ENCODE assay signal across 9 cellular contexts in the genomic region with DNA sequence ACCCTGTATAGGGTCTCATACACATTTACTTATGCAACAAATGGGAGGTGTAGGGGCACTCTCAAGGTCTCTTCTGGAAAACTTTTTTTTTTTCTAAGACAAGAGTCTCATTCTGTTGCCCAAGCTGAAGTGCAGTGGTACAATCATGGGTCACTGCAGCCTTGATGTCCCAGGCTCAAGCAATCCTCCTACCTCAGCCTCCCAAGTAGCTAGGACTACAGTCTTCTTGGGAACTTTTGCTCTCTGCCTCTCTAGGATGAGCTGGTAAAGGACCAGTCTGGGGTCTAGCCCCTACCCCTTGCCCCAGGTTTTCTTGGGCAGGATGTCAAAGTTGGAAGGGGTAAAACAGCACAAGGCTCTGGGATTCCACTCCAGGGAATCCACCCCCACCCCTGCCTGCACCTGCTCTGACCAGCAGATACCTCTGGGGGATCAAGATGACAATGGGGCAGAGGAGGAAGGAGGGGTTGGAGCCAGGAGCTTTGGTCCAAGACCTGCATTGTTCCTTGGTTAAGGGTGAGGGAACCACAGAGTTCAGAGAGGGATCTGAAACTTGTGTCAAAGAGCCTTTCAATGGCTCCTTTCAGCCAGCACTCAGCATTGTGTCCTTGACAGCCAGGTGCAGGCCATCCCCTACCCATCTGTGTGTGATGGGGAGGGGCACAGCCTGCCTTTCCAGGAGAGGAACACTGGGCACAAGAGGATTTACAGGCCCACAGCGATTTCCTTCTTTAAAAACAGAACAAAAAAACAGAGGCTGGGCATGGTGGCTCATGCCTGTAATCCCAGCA. TPM values are rescaled to one million over a fixed set of nuclear protein-coding genes. Genes with fewer than 3 reads are reported as not detected.
DNase-seq lines count a peak whose midpoint lies in the region; ATAC-seq and TF ChIP-seq lines count a peak whose summit lies in the region.
"Had no signal": no experiment of that assay in that cellular context is flagged by ENCODE, and none has a peak within 500 bp of the region (broad histone marks: within the 10 kb centered on the region; RNA-seq: fewer than 3 reads in every experiment).

No MANE protein-coding gene starts in this region.

- peak overlapping the region; percentile 63 for H3K27ac Mint-ChIP-seq in chondrocyte (ENCODE audit: unreplicated experiment)

- ATAC-seq in SK-N-SH treated with all-trans-retinoic acid at 6 μM for 48 hours (no peak), HG02798 (IDR thresholded peaks at IDR 0.05; ENCODE audit: poor library complexity, unreplicated experiment) (no peak)

- no peaks in the 10 kb centered on the region for H3K9me3 Mint-ChIP-seq in chondrocyte (ENCODE audit: low read depth)

- H3K4me1 Mint-ChIP-seq in chondrocyte (ENCODE audit: low read depth), result peaks cover 90% of the 10 kb centered on the region

- no peaks in the 10 kb centered on the region for H3K27me3 Mint-ChIP-seq in chondrocyte (ENCODE audit: low read depth)

- H3K36me3 Mint-ChIP-seq in chondrocyte (ENCODE audit: low read depth), result no peaks in the 10 kb centered on the region

- DNase-seq in NCI-H146 (lab: John Stamatoyannopoulos, UW) (peak; percentile 52), NCI-H146 treated with DMSO at 0.1 percent for 48 hours (lab: John Stamatoyannopoulos, UW; ENCODE audit: unreplicated experiment) (no peak), NCI-H187 (lab: John Stamatoyannopoulos, UW) (peak; percentile 90 to 93), chondrocyte (ENCODE audit: low spot score) (no peak), ACHN (no peak)
- DNase-seq: amygdala had no signal

- no peak overlapping the region for H3K4me3 ChIP-seq in skin epidermis

- H3K27ac ChIP-seq in skin epidermis, result peak overlapping the region in 14 of 21 experiments; percentile 5 to 82 (median 44)

- in situ Hi-C loops in ACHN (cut with HindIII; ENCODE audit: low pct_ligation_motif_present, low pct_unique_long_range_greater_than_20kb, low sequenced_read_pairs), result no loop called here

- TF ChIP-seq CTCF in chondrocyte (IDR thresholded peaks at IDR 0.05), result no peak

- no peak overlapping the region for H3K4me3 Mint-ChIP-seq in chondrocyte (ENCODE audit: unreplicated experiment)

TF ChIP-seq in SK-N-SH treated with all-trans-retinoic acid at 6 μM for 48 hours, 23 proteins besides CTCF, POLR2A, EP300 and RAD21:
- TF ChIP-seq ARNTL (CRISPR knock-in tag; IDR thresholded peaks at IDR 0.05; ENCODE audit: borderline replicate concordance, low read depth) (no peak), ESRRG (CRISPR knock-in tag; IDR thresholded peaks at IDR 0.05) (no peak), CREB5 (CRISPR knock-in tag; IDR thresholded peaks at IDR 0.05; ENCODE audit: low read depth) (no peak), OSR1 (CRISPR knock-in tag; IDR thresholded peaks at IDR 0.05) (no peak), SNAI2 (CRISPR knock-in tag; IDR thresholded peaks at IDR 0.05) (no peak), ISL1 (CRISPR knock-in tag; IDR thresholded peaks at IDR 0.05) (no peak), ZNF565 (CRISPR knock-in tag; conservative IDR thresholded peaks at IDR 0.05; ENCODE audit: low read depth) (no peak), PPARA (CRISPR knock-in tag; IDR thresholded peaks at IDR 0.05; ENCODE audit: borderline replicate concordance) (no peak), ZNF8 (CRISPR knock-in tag; IDR thresholded peaks at IDR 0.05) (no peak), CSDC2 (CRISPR knock-in tag; IDR thresholded peaks at IDR 0.05) (no peak), ZNF70 (CRISPR knock-in tag; IDR thresholded peaks at IDR 0.05) (no peak), ZFP3 (CRISPR knock-in tag; IDR thresholded peaks at IDR 0.05) (no peak), TOX (CRISPR knock-in tag; IDR thresholded peaks at IDR 0.05; ENCODE audit: borderline replicate concordance) (no peak)
- TF ChIP-seq, protein P1, sequence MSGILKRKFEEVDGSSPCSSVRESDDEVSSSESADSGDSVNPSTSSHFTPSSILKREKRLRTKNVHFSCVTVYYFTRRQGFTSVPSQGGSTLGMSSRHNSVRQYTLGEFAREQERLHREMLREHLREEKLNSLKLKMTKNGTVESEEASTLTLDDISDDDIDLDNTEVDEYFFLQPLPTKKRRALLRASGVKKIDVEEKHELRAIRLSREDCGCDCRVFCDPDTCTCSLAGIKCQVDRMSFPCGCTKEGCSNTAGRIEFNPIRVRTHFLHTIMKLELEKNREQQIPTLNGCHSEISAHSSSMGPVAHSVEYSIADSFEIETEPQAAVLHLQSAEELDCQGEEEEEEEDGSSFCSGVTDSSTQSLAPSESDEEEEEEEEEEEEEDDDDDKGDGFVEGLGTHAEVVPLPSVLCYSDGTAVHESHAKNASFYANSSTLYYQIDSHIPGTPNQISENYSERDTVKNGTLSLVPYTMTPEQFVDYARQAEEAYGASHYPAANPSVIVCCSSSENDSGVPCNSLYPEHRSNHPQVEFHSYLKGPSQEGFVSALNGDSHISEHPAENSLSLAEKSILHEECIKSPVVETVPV (CRISPR knock-in tag; IDR thresholded peaks at IDR 0.05), result no peak
TF ChIP-seq in SK-N-SH treated with all-trans-retinoic acid at 6 μM for 48 hours: peak in this region for 0.

RNA-seq across cellular contexts. Expression of gene CTDSP2, which starts 12.2 kb away (rescaled TPM):
- total RNA-seq in chondrocyte, result 113 to 124 TPM (median 123 TPM) in 3 replicates

RNA-seq across cellular contexts. Expression of gene AVIL, which starts 15.7 kb away (rescaled TPM):
- 4.8 to 6.0 TPM (median 5.6 TPM) in 3 replicates for total RNA-seq in chondrocyte

RNA-seq across cellular contexts. Expression of gene TSFM, which starts 51.7 kb away (rescaled TPM):
- total RNA-seq in chondrocyte, result 17.8 to 21.3 TPM (median 19.9 TPM) in 3 replicates

Comparison
In these comparisons a context has a peak if more than half of its experiments do, and no peak if none do; other contexts are left out.
1. DNase-seq: peak in NCI-H146 (single experiment) and NCI-H187 (2 of 2); none in NCI-H146 treated with DMSO at 0.1 percent for 48 hours (single experiment), chondrocyte (single experiment) and ACHN (single experiment).